In the genomic region with DNA sequence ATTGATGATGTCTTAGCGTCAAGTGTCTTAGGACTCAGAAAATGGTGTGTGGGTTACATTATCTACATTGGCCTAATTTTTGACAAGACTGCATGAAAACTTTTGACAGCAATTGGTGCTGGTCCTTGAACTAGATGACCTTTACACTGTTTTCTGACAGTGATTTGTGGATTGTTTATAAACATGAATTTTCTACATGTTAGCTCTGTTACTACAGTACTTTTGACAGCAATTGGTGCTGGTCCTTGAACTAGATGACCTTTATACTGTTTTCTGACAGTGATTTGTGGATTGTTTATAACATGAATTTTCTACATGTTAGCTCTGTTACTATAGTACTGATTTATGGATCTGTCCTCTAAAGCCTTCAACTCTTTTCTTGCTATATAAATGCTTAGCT, we compare ENCODE assay signal across 35 cellular contexts. TPM values are rescaled to one million over a fixed set of nuclear protein-coding genes. Genes with fewer than 3 reads are reported as not detected.
"Had no signal": no experiment of that assay in that cellular context is flagged by ENCODE, and none has a peak within 500 bp of the region (broad histone marks: within the 10 kb centered on the region; RNA-seq: fewer than 3 reads in every experiment).

No MANE protein-coding gene starts in this region.

- H3K36me3 ChIP-seq: breast epithelium, WERI-Rb-1 had no signal

- DNase-seq: activated CD4-positive, alpha-beta memory T cell treated with anti-CD3 and anti-CD28 coated beads, Interleukin-2, amount 10 ng/mL, durations not matched to agents 7 days and 5 days; activated CD4-positive, alpha-beta T cell treated with anti-CD3 and anti-CD28 coated beads for 1 hour; activated CD4-positive, alpha-beta T cell treated with anti-CD3 and anti-CD28 coated beads for 48 hours; activated CD4-positive, CD25-positive, alpha-beta regulatory T cell; activated CD8-positive, alpha-beta memory T cell treated with anti-CD3 and anti-CD28 coated beads for 24 hours; activated CD8-positive, alpha-beta memory T cell treated with anti-CD3 and anti-CD28 coated beads, Interleukin-2, amount 10 ng/mL, durations not matched to agents 7 days and 5 days; activated CD8-positive, alpha-beta memory T cell treated with anti-CD3 and anti-CD28 coated beads, Interleukin-2, amount 50 U/mL, for 48 hours; activated effector memory CD4-positive, alpha-beta T cell treated with anti-CD3 and anti-CD28 coated beads, Interleukin-2, amount 50 U/mL, for 16 hours; activated naive CD4-positive, alpha-beta T cell; activated naive CD8-positive, alpha-beta T cell treated with anti-CD3 and anti-CD28 coated beads, Interleukin-2, amount 10 ng/mL, durations not matched to agents 7 days and 5 days; activated T-cell treated with anti-CD3 and anti-CD28 coated beads, Interleukin-2, amount 50 U/mL, for 48 hours; body of pancreas; central memory CD4-positive, alpha-beta T cell; Karpas-422; KBM-7; MG63; NCI-H1048; NCI-H1105 treated with DMSO at 0.1 percent for 48 hours; NCI-H1436; NCI-H1694; NCI-H1930; NCI-H2081 treated with DMSO at 0.1 percent for 48 hours; NCI-H510A; NCI-H526; NCI-H748 treated with DMSO at 0.1 percent for 48 hours; NK-92 treated with Interleukin-12 subunit alpha and Interleukin-12 subunit beta, amount 100 ng/mL, for 24 hours; PC-9; SIG-M5; T1000; WERI-Rb-1 had no signal

- H3K27me3 ChIP-seq: body of pancreas, breast epithelium, MG63 had no signal

- H3K9me3 ChIP-seq: body of pancreas, breast epithelium, MG63 had no signal

- H3K27ac ChIP-seq: body of pancreas, breast epithelium, PC-9, RWPE1, WERI-Rb-1 had no signal

- H3K4me1 ChIP-seq: breast epithelium had no signal

- H3K4me3 ChIP-seq: body of pancreas, breast epithelium, MG63, PC-9 had no signal

- ATAC-seq: activated CD8-positive, alpha-beta memory T cell treated with anti-CD3 and anti-CD28 coated beads, Interleukin-2, amount 10 ng/mL, durations not matched to agents 7 days and 5 days; body of pancreas; Right ventricle myocardium inferior had no signal

RNA-seq across cellular contexts. Expression of gene PXT1, which starts 16.8 kb away (rescaled TPM):
- total RNA-seq: body of pancreas, chondrocyte, PC-9, Right ventricle myocardium inferior, SK-MEL-5 had no signal
